15 cellular contexts compared by ENCODE assay signal in genomic region chr12:94536040-94536965, GRCh38.
DNase-seq lines count a peak whose midpoint lies in the region; ATAC-seq and TF ChIP-seq lines count a peak whose summit lies in the region.
"Had no signal": no experiment of that assay in that cellular context is flagged by ENCODE, and none has a peak within 500 bp of the region (broad histone marks: within the 10 kb centered on the region; RNA-seq: fewer than 3 reads in every experiment).

No MANE protein-coding gene starts in this region.

- H3K36me3 Mint-ChIP-seq in GM23338 (ENCODE audit: low read depth) (no peaks in the 10 kb centered on the region), brain (no peaks in the 10 kb centered on the region), nephron progenitor cell (ENCODE audit: low read depth) (no peaks in the 10 kb centered on the region)
- H3K36me3 Mint-ChIP-seq: CD8-positive, alpha-beta T cell had no signal

- H3K4me2 ChIP-seq in GM23338, result no peak overlapping the region

- H3K4me3 Mint-ChIP-seq in GM23338, result no peak overlapping the region
- H3K4me3 Mint-ChIP-seq in brain, result peak overlapping the region in 2 of 5 experiments; percentile 4 to 17
- H3K4me3 Mint-ChIP-seq in nephron progenitor cell, result no peak overlapping the region
- H3K4me3 Mint-ChIP-seq: CD8-positive, alpha-beta T cell had no signal

- H3K4me1 Mint-ChIP-seq in GM23338 (peaks cover 8% of the 10 kb centered on the region; the same call in 2 of the 3 replicates), brain (peaks cover 40% of the 10 kb centered on the region), nephron progenitor cell (peaks cover 37% of the 10 kb centered on the region)

- no peaks in the 10 kb centered on the region for H4K20me1 ChIP-seq in GM23338 (replicated peaks; ENCODE audit: insufficient read depth)

- H3K27ac ChIP-seq in GM23338 (ENCODE audit: low read depth), result no peak overlapping the region
- H3K27ac ChIP-seq: 22Rv1, SK-N-MC had no signal

- no peak for ATAC-seq in GM23338
- ATAC-seq: CD8-positive, alpha-beta T cell had no signal

- H3K79me2 ChIP-seq in GM23338 (replicated peaks; ENCODE audit: insufficient read depth), result no peaks in the 10 kb centered on the region

- H2AFZ ChIP-seq in GM23338, result peak overlapping the region; percentile 18; the same call in 1 of the 2 replicates

- no peak overlapping the region for H3K4me3 ChIP-seq in GM23338
- H3K4me3 ChIP-seq: SK-N-MC had no signal

- no peaks in the 10 kb centered on the region for H3K36me3 ChIP-seq in GM23338 (ENCODE audit: insufficient read depth)
- H3K36me3 ChIP-seq: BE2C had no signal

- no peaks in the 10 kb centered on the region for H3K9me2 ChIP-seq in GM23338 (ENCODE audit: insufficient read depth)

- no peak overlapping the region for H3K27ac Mint-ChIP-seq in GM23338
- H3K27ac Mint-ChIP-seq in brain, result peak overlapping the region in 3 of 5 experiments; percentile 92 to 98 (median 98)
- peak overlapping the region; percentile 61 for H3K27ac Mint-ChIP-seq in nephron progenitor cell
- H3K27ac Mint-ChIP-seq: CD8-positive, alpha-beta T cell had no signal

- H3F3A ChIP-seq in GM23338 (replicated peaks; ENCODE audit: low read depth), result no peaks in the 10 kb centered on the region

- peaks cover 7% of the 10 kb centered on the region for H3K27me3 Mint-ChIP-seq in GM23338 (ENCODE audit: insufficient read depth, low read depth, poor library complexity)
- peaks cover 4% of the 10 kb centered on the region for H3K27me3 Mint-ChIP-seq in brain
- H3K27me3 Mint-ChIP-seq in nephron progenitor cell (ENCODE audit: low read depth, poor library complexity), result peaks cover 3% of the 10 kb centered on the region

- no peaks in the 10 kb centered on the region for H3K27me3 ChIP-seq in GM23338 (ENCODE audit: insufficient read depth)
- H3K27me3 ChIP-seq: BE2C had no signal

- TF ChIP-seq CTCF in GM23338 (conservative IDR thresholded peaks at IDR 0.05; ENCODE audit: low read depth in 2 of 2) (0 out of 4 replicates have a peak, but pooled peaks of 1 of the 2 experiments have one; percentile 3), brain (conservative IDR thresholded peaks at IDR 0.05) (no peak), nephron progenitor cell (IDR thresholded peaks at IDR 0.05) (no peak)

- peak; percentile 52 for DNase-seq in DMS53 (lab: John Stamatoyannopoulos, UW)
- DNase-seq in DMS53 treated with DMSO at 0.1 percent for 48 hours (lab: John Stamatoyannopoulos, UW; ENCODE audit: unreplicated experiment), result no peak
- no peak for DNase-seq in GM23338 (ENCODE audit: low spot score)
- no peak for DNase-seq in nephron progenitor cell
- DNase-seq in iPS-NIHi11 (ENCODE audit: low spot score), result no peak
- no peak for DNase-seq in hepatic stellate cell (ENCODE audit: low spot score)
- DNase-seq in HUDEP-2 (lab: John Stamatoyannopoulos, UW; ENCODE audit: unreplicated experiment in 76 of 76), result no peak
- DNase-seq: BE2C; CD8-positive, alpha-beta T cell; GDM1; KBM-7; NCI-H226 had no signal

- H3K9me3 Mint-ChIP-seq in GM23338 (no peaks in the 10 kb centered on the region), brain (peaks cover 0 to 3% (median 0%) of the 10 kb centered on the region in 5 experiments), nephron progenitor cell (no peaks in the 10 kb centered on the region)
- H3K9me3 Mint-ChIP-seq: CD8-positive, alpha-beta T cell had no signal

- no peaks in the 10 kb centered on the region for H3K4me1 ChIP-seq in GM23338 (ENCODE audit: insufficient read depth)
- H3K4me1 ChIP-seq: BE2C had no signal

TF ChIP-seq in GM23338, 12 proteins besides CTCF, POLR2A, EP300 and RAD21:
- TF ChIP-seq ZNF331 (CRISPR knock-in tag; IDR thresholded peaks at IDR 0.05; ENCODE audit: low read depth), result no peak
- no peak for TF ChIP-seq JUNB (IDR thresholded peaks at IDR 0.05; ENCODE audit: unreplicated experiment)
- TF ChIP-seq ZNF462 (CRISPR knock-in tag; IDR thresholded peaks at IDR 0.05), result no peak
- TF ChIP-seq CREB1 (CRISPR knock-in tag; IDR thresholded peaks at IDR 0.05; ENCODE audit: low read depth), result no peak
- no peak for TF ChIP-seq NANOG (IDR thresholded peaks at IDR 0.05; ENCODE audit: borderline replicate concordance)
- TF ChIP-seq EZH2phosphoT487 (IDR thresholded peaks at IDR 0.05; ENCODE audit: unreplicated experiment), result no peak
- TF ChIP-seq STAT1 (IDR thresholded peaks at IDR 0.05; ENCODE audit: unreplicated experiment), result no peak
